Comparison of ENCODE assay signal across 10 cellular contexts in the genomic region with DNA sequence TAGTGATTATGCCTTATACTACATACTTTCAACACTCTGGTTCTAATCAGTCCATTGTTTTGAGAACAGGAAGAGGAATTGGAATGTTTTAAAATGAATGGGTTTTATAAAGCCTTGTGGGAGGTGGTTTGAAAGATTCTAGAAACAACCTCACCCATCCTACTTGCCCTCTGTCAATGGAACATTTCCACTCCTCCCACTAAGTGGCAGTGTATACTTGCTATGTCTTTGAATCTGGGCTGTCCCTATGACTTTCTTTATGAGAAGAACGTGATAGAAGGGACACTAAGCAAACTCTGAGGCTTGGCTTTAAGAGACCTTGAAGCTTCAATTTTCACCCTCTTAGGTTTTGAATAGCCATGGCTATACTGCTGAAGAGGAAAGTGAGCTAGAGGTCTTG.
A peak's percentile ranks its signal among the peaks of the same experiment; 100 is the strongest.
DNase-seq lines count a peak whose midpoint lies in the region; ATAC-seq and TF ChIP-seq lines count a peak whose summit lies in the region.
"Had no signal": no experiment of that assay in that cellular context is flagged by ENCODE, and none has a peak within 500 bp of the region (broad histone marks: within the 10 kb centered on the region; RNA-seq: fewer than 3 reads in every experiment).

No MANE protein-coding gene starts in this region.

- no peak for ATAC-seq in Panc1
- ATAC-seq in GM19395 (IDR thresholded peaks at IDR 0.05; ENCODE audit: unreplicated experiment) = no peak
- ATAC-seq in HG03045 (IDR thresholded peaks at IDR 0.05; ENCODE audit: unreplicated experiment) = no peak

- H3K27ac ChIP-seq in Panc1 (ENCODE audit: low read length) = no peak overlapping the region

- BruUV-seq in Panc1 (replicated peaks; lab: Mats Ljungman, UMichigan) = no TSS peak

- in situ Hi-C loops in ACHN (cut with HindIII; ENCODE audit: low pct_ligation_motif_present, low pct_unique_long_range_greater_than_20kb, low sequenced_read_pairs) = no loop called here
- in situ Hi-C loops in Panc1 (cut with HindIII; ENCODE audit: low pct_unique_long_range_greater_than_20kb, low sequenced_read_pairs) = no loop called here

- H3K36me3 ChIP-seq in Panc1 (ENCODE audit: control insufficient read depth, insufficient read depth, low read length) = no peaks in the 10 kb centered on the region

- H3K27me3 ChIP-seq in Panc1 (ENCODE audit: control insufficient read depth, insufficient read depth, low read length) = no peaks in the 10 kb centered on the region

- H3K9me3 ChIP-seq in Panc1 (ENCODE audit: control insufficient read depth, insufficient read depth, low read depth, low read length) = no peaks in the 10 kb centered on the region

- H3K4me1 ChIP-seq in Panc1 (ENCODE audit: control insufficient read depth, insufficient read depth, low read length) = no peaks in the 10 kb centered on the region

- no peak overlapping the region for H3K4me3 ChIP-seq in Panc1 (ENCODE audit: low read depth in 2 of 2, low read length in 2 of 2)

- DNase-seq in ACHN (peak; percentile 22), HEK293T (ENCODE audit: extremely low spot score) (peak; percentile 11), Panc1 (ENCODE audit: low read depth, low spot score) (no peak), fibroblast of the conjunctiva (ENCODE audit: low read depth) (peak; percentile 34), NCI-H187 (lab: John Stamatoyannopoulos, UW) (no peak), activated gamma-delta T cell treated with Interleukin-2 at 50 U/mL for 16 hours (no peak)
- DNase-seq: effector CD8-positive, alpha-beta T cell; NCI-H1105 treated with DMSO at 0.1 percent for 48 hours had no signal

- intact Hi-C loops in Panc1 (cut with micrococcal nuclease; ENCODE audit: unreplicated experiment) = no loop called here

- CTCF ChIA-PET in HEK293T (lab: Yijun Ruan, JAX) = interaction anchor here (0.6 kb wide), 1 partner anchor 342 kb away, joined by 3 read pairs; no protein-coding TSS in a partner anchor
- CTCF ChIA-PET in Panc1 (lab: Charles Lee) = no interaction called here

- peak; percentile 23; the same call in 1 of the 2 replicates for TF ChIP-seq CTCF in Panc1 (IDR thresholded peaks at IDR 0.05)

- POLR2A ChIA-PET in HEK293T (lab: Yijun Ruan, JAX) (no interaction called here), Panc1 (lab: Charles Lee) (no interaction called here)

TF ChIP-seq in HEK293T, 16 proteins besides CTCF, POLR2A, EP300 and RAD21:
- TF ChIP-seq SUZ12 (IDR thresholded peaks at IDR 0.05) (no peak), HDGF (IDR thresholded peaks at IDR 0.05; ENCODE audit: borderline replicate concordance) (no peak), FOXM1 (IDR thresholded peaks at IDR 0.05; ENCODE audit: borderline replicate concordance) (no peak), ELF4 (IDR thresholded peaks at IDR 0.05) (no peak), FOXK2 (IDR thresholded peaks at IDR 0.05) (no peak), CTBP1 (IDR thresholded peaks at IDR 0.05; ENCODE audit: borderline replicate concordance) (no peak), NFRKB (IDR thresholded peaks at IDR 0.05) (no peak), LEF1 (IDR thresholded peaks at IDR 0.05; ENCODE audit: borderline replicate concordance) (no peak), ARNT (IDR thresholded peaks at IDR 0.05) (no peak)

Comparison
In these comparisons a context has a peak if more than half of its experiments do, and no peak if none do; other contexts are left out.
1. DNase-seq: peak in ACHN (single experiment), HEK293T (single experiment) and fibroblast of the conjunctiva (single experiment); none in Panc1 (single experiment), NCI-H187 (0 of 2) and activated gamma-delta T cell treated with Interleukin-2 at 50 U/mL for 16 hours (single experiment).